ENCODE assay signal across 9 cellular contexts in the genomic region with DNA sequence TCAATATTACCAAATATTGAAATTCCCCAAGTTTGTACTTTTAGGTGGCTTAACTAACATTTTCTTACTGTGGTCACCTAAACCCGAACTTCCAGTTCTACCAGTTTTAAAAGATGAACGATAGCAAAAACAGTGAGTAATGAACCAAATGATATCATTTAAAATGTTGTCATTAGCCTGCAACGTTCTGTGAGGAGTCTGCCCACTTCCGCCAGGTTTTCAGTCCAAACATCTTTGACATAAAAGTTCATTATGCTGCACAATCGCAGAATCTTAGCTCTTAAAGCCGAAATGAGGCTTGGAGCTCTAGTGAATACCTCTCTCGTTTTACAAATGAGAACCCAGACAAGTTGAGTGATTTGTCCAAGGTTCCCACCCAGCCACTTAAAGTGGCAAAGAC. TPM values are rescaled to one million over a fixed set of nuclear protein-coding genes. Genes with fewer than 3 reads are reported as not detected.
A peak's percentile ranks its signal among the peaks of the same experiment; 100 is the strongest.
DNase-seq lines count a peak whose midpoint lies in the region; ATAC-seq and TF ChIP-seq lines count a peak whose summit lies in the region.
"Had no signal": no experiment of that assay in that cellular context is flagged by ENCODE, and none has a peak within 500 bp of the region (broad histone marks: within the 10 kb centered on the region; RNA-seq: fewer than 3 reads in every experiment).

No MANE protein-coding gene starts in this region.

- intact Hi-C loops in dendritic cell treated with granulocyte-macrophage colony-stimulating factor and Interleukin-4, amounts not matched to agents 40 ng/mL and 50 ng/mL, for 4 days (cut with micrococcal nuclease) = loop anchor here (2.0 kb wide), 1 partner anchor 340 kb away; no protein-coding TSS in a partner anchor
- intact Hi-C loops in head of caudate nucleus (cut with DNase I) = no loop called here

- TF ChIP-seq CTCF in NB4 (IDR thresholded peaks at IDR 0.05; ENCODE audit: low read depth, low read length) = no peak

- peaks cover 31% of the 10 kb centered on the region for H3K36me3 Mint-ChIP-seq in dendritic cell treated with granulocyte-macrophage colony-stimulating factor and Interleukin-4, amounts not matched to agents 40 ng/mL and 50 ng/mL, for 4 days (ENCODE audit: low read depth)
- H3K36me3 Mint-ChIP-seq in naive B cell = no peaks in the 10 kb centered on the region

- H3K27me3 Mint-ChIP-seq in dendritic cell treated with granulocyte-macrophage colony-stimulating factor and Interleukin-4, amounts not matched to agents 40 ng/mL and 50 ng/mL, for 4 days = peaks cover 6% of the 10 kb centered on the region
- H3K27me3 Mint-ChIP-seq in naive B cell = peaks cover 8 to 21% (median 15%) of the 10 kb centered on the region in 3 donors

- no peaks in the 10 kb centered on the region for H3K4me1 Mint-ChIP-seq in dendritic cell treated with granulocyte-macrophage colony-stimulating factor and Interleukin-4, amounts not matched to agents 40 ng/mL and 50 ng/mL, for 4 days (ENCODE audit: low read depth)
- H3K4me1 Mint-ChIP-seq in naive B cell = peaks cover 0 to 11% (median 4%) of the 10 kb centered on the region in 3 donors

- no peaks in the 10 kb centered on the region for H3K9me3 Mint-ChIP-seq in dendritic cell treated with granulocyte-macrophage colony-stimulating factor and Interleukin-4, amounts not matched to agents 40 ng/mL and 50 ng/mL, for 4 days
- H3K9me3 Mint-ChIP-seq in naive B cell = peaks cover 0 to 4% (median 0%) of the 10 kb centered on the region in 7 donors

- peak overlapping the region; percentile 89 for H3K4me3 ChIP-seq in NB4 (ENCODE audit: low read depth, low read length)

- peak overlapping the region; percentile 94 for H3K27ac Mint-ChIP-seq in dendritic cell treated with granulocyte-macrophage colony-stimulating factor and Interleukin-4, amounts not matched to agents 40 ng/mL and 50 ng/mL, for 4 days
- H3K27ac Mint-ChIP-seq in naive B cell = peak overlapping the region; percentile 94 to 99 (median 98)

- peak overlapping the region; percentile 95 for H3K4me3 Mint-ChIP-seq in dendritic cell treated with granulocyte-macrophage colony-stimulating factor and Interleukin-4, amounts not matched to agents 40 ng/mL and 50 ng/mL, for 4 days
- H3K4me3 Mint-ChIP-seq in naive B cell = peak overlapping the region; percentile 87 to 95 (median 92)

- TF ChIP-seq POLR2A in NB4 (IDR thresholded peaks at IDR 0.05; ENCODE audit: extremely low read depth, insufficient read length) = no peak

- no peak for ATAC-seq in naive B cell (ENCODE audit: low read depth in 2 of 2)
- ATAC-seq in GM21619 (IDR thresholded peaks at IDR 0.05; ENCODE audit: unreplicated experiment) = no peak

- peak; percentile 5 for DNase-seq in Daoy (ENCODE audit: low read depth)
- DNase-seq in NB4 (ENCODE audit: low read depth) = no peak
- DNase-seq in naive B cell = no peak
- DNase-seq in head of caudate nucleus = no peak
- no peak for DNase-seq in GDM1 (lab: John Stamatoyannopoulos, UW)
- no peak for DNase-seq in 8988T

RNA-seq across cellular contexts. Expression of a gene that starts 0.8 kb away (rescaled TPM):
- total RNA-seq in Daoy (2014; rRNA removed; shearing (Covaris generic)) = 11.7 and 22.3 TPM in 2 replicates
- polyA plus RNA-seq in naive B cell (ENCODE audit: low read depth in 6 of 6) = 10 to 100 TPM in 1 of 6 donors, 1 to 10 TPM in 5; 3.4 to 12.0 (median 7.8) TPM

RNA-seq across cellular contexts. Expression of a gene that starts 19.1 kb away (rescaled TPM):
- not detected in 2 replicates for total RNA-seq in Daoy (2014; rRNA removed; shearing (Covaris generic))
- not detected for polyA plus RNA-seq in naive B cell (ENCODE audit: low read depth in 6 of 6)
- total RNA-seq: activated CD8-positive, alpha-beta memory T cell treated with anti-CD3 and anti-CD28 coated beads for 36 hours had no signal

RNA-seq across cellular contexts. Expression of a gene that starts 49.7 kb away (rescaled TPM):
- 1.1 TPM in 1 of 2 replicates, not detected in the other for total RNA-seq in Daoy (2014; rRNA removed; shearing (Covaris generic))
- polyA plus RNA-seq in naive B cell (ENCODE audit: low read depth in 6 of 6) = not detected
- total RNA-seq: activated CD8-positive, alpha-beta memory T cell treated with anti-CD3 and anti-CD28 coated beads for 36 hours had no signal
